ENCODE assay signal across 7 cellular contexts in genomic region chr2:19891971-19892370, GRCh38. TPM values are rescaled to one million over a fixed set of nuclear protein-coding genes. Genes with fewer than 3 reads are reported as not detected.
A peak's percentile ranks its signal among the peaks of the same experiment; 100 is the strongest.
DNase-seq lines count a peak whose midpoint lies in the region; ATAC-seq and TF ChIP-seq lines count a peak whose summit lies in the region.
"Not testable (repeated sequence)": the region's sequence is repeated elsewhere in the genome, so short reads cannot be mapped to it uniquely, and the experiment has no call there.

No MANE protein-coding gene starts in this region.

- not testable (repeated sequence) for H3K9me3 ChIP-seq in HEK293 (ENCODE audit: control insufficient read depth, insufficient read depth, low read depth, low read length)

- not testable (repeated sequence) for H3K4me1 ChIP-seq in HEK293 (ENCODE audit: control insufficient read depth, insufficient read depth, low read length)

- DNase-seq in GDM1 (lab: John Stamatoyannopoulos, UW) (peak; percentile 81), NCI-H82 (lab: John Stamatoyannopoulos, UW) (peak; percentile 73), SKM-1 treated with dmso at 0.1 percent for 144 hours (lab: John Stamatoyannopoulos, UW; ENCODE audit: unreplicated experiment) (peak; percentile 94), naive B cell (peak; percentile 52)
- not testable (repeated sequence) for DNase-seq in activated CD8-positive, alpha-beta T cell treated with anti-CD3 and anti-CD28 coated beads for 36 hours; endothelial cell (ENCODE audit: low spot score)

- H3K27ac Mint-ChIP-seq in activated CD8-positive, alpha-beta T cell treated with anti-CD3 and anti-CD28 coated beads for 36 hours; endothelial cell (ENCODE audit: unreplicated experiment): not testable (repeated sequence)
- H3K27ac Mint-ChIP-seq in naive B cell, result peak overlapping the region in 4 of 6 donors; percentile 58 to 81 (median 70)

- intact Hi-C loops in activated CD8-positive, alpha-beta T cell treated with anti-CD3 and anti-CD28 coated beads for 36 hours (cut with micrococcal nuclease), result not testable (repeated sequence)

- POLR2A ChIA-PET in HEK293 (lab: Yijun Ruan, JAX); activated CD8-positive, alpha-beta T cell treated with anti-CD3 and anti-CD28 coated beads for 36 hours (lab: Charles Lee): not testable (repeated sequence)

- H3K4me3 Mint-ChIP-seq in activated CD8-positive, alpha-beta T cell treated with anti-CD3 and anti-CD28 coated beads for 36 hours, result not testable (repeated sequence)
- H3K4me3 Mint-ChIP-seq in endothelial cell (ENCODE audit: unreplicated experiment) (peak overlapping the region; percentile 60), naive B cell (peak overlapping the region in 7 of 8 donors; percentile 4 to 84 (median 34))

- H3K4me1 Mint-ChIP-seq in activated CD8-positive, alpha-beta T cell treated with anti-CD3 and anti-CD28 coated beads for 36 hours (ENCODE audit: low read depth), result peaks cover 49% of the 10 kb centered on the region
- H3K4me1 Mint-ChIP-seq in endothelial cell (ENCODE audit: unreplicated experiment), result not testable (repeated sequence)
- peaks cover 5 to 24% (median 20%) of the 10 kb centered on the region in 3 donors for H3K4me1 Mint-ChIP-seq in naive B cell

- ATAC-seq in activated CD8-positive, alpha-beta T cell treated with anti-CD3 and anti-CD28 coated beads for 36 hours, result peak; percentile 20
- ATAC-seq in naive B cell (ENCODE audit: low read depth in 2 of 2), result peak; percentile 71 to 95

- not testable (repeated sequence) for H3K27ac ChIP-seq in HEK293 (ENCODE audit: extremely low read depth, low read depth, low read length)

- H3K27me3 Mint-ChIP-seq in activated CD8-positive, alpha-beta T cell treated with anti-CD3 and anti-CD28 coated beads for 36 hours; endothelial cell (ENCODE audit: unreplicated experiment); naive B cell: not testable (repeated sequence)

- not testable (repeated sequence) for H3K4me3 ChIP-seq in HEK293 (ENCODE audit: low read depth, low read length)

- not testable (repeated sequence) for H3K36me3 Mint-ChIP-seq in activated CD8-positive, alpha-beta T cell treated with anti-CD3 and anti-CD28 coated beads for 36 hours (ENCODE audit: low read depth); endothelial cell (ENCODE audit: low read depth, unreplicated experiment); naive B cell

- not testable (repeated sequence) for H3K36me3 ChIP-seq in HEK293 (ENCODE audit: control insufficient read depth in 2 of 2, insufficient read depth in 1 of 2, low read length in 2 of 2)

- H3K9me3 Mint-ChIP-seq in activated CD8-positive, alpha-beta T cell treated with anti-CD3 and anti-CD28 coated beads for 36 hours; endothelial cell (ENCODE audit: unreplicated experiment); naive B cell: not testable (repeated sequence)

- CTCF ChIA-PET in HEK293 (lab: Yijun Ruan, JAX), result interaction anchor here (0.7 kb wide), 1 partner anchor 16 kb away, joined by 3 read pairs; no protein-coding TSS in a partner anchor
- CTCF ChIA-PET in activated CD8-positive, alpha-beta T cell treated with anti-CD3 and anti-CD28 coated beads for 36 hours (lab: Charles Lee), result not testable (repeated sequence)

- not testable (repeated sequence) for TF ChIP-seq CTCF in HEK293 (tag by site-specific recombination; IDR thresholded peaks at IDR 0.05); activated CD8-positive, alpha-beta T cell treated with anti-CD3 and anti-CD28 coated beads for 36 hours (IDR thresholded peaks at IDR 0.05); endothelial cell (IDR thresholded peaks at IDR 0.05; ENCODE audit: unreplicated experiment)

TF ChIP-seq in HEK293, 187 proteins besides CTCF, POLR2A, EP300 and RAD21:
- TF ChIP-seq MZF1 (tag by site-specific recombination; IDR thresholded peaks at IDR 0.05; ENCODE audit: borderline replicate concordance), result peak; percentile 88; the same call in 1 of the 2 replicates
TF ChIP-seq in HEK293: peak in this region for 1; not testable (repeated sequence) for 186.

RNA-seq across cellular contexts. Expression of gene TTC32, which starts 9.8 kb away (rescaled TPM):
- 10 to 100 TPM; 21.6 to 24.2 TPM for total RNA-seq in activated CD8-positive, alpha-beta T cell treated with anti-CD3 and anti-CD28 coated beads for 36 hours
- 9.4 TPM for total RNA-seq in endothelial cell (ENCODE audit: unreplicated experiment)
- 10 to 100 TPM; 29.8 to 46.2 (median 35.8) TPM for polyA plus RNA-seq in naive B cell (ENCODE audit: low read depth in 6 of 6)
